ENCODE assay signal across 19 cellular contexts in genomic region chr22:46351131-46351735, GRCh38.
"Had no signal": no experiment of that assay in that cellular context is flagged by ENCODE, and none has a peak within 500 bp of the region (broad histone marks: within the 10 kb centered on the region; RNA-seq: fewer than 3 reads in every experiment).

No MANE protein-coding gene starts in this region.

- H3K4me3 Mint-ChIP-seq: natural killer cell; stimulated activated naive CD8-positive, alpha-beta T cell treated with anti-CD3 and anti-CD28 coated beads, Interleukin-15, Interleukin-2, amounts not matched to agents 100 ng/mL and 50 ng/mL, for 24 hours had no signal

- H3K27me3 ChIP-seq: adrenal gland, colonic mucosa, suprapubic skin, transverse colon, uterus had no signal

- ATAC-seq: activated naive CD4-positive, alpha-beta T cell treated with anti-CD3 and anti-CD28 coated beads, Interleukin-2, amount 50 U/mL, for 72 hours; natural killer cell had no signal

- H3K27me3 Mint-ChIP-seq: stimulated activated naive CD8-positive, alpha-beta T cell treated with anti-CD3 and anti-CD28 coated beads, Interleukin-15, Interleukin-2, amounts not matched to agents 100 ng/mL and 50 ng/mL, for 24 hours had no signal

- H3K9me3 ChIP-seq: adrenal gland, colonic mucosa, suprapubic skin, transverse colon, uterus had no signal

- H3K27ac Mint-ChIP-seq: natural killer cell; stimulated activated naive CD8-positive, alpha-beta T cell treated with anti-CD3 and anti-CD28 coated beads, Interleukin-15, Interleukin-2, amounts not matched to agents 100 ng/mL and 50 ng/mL, for 24 hours had no signal

- H3K9ac ChIP-seq: parathyroid adenoma had no signal

- H3K4me3 ChIP-seq: adrenal gland, colonic mucosa, suprapubic skin, transverse colon, uterus had no signal

- H3K27ac ChIP-seq: adrenal gland, colonic mucosa, parathyroid adenoma, suprapubic skin, transverse colon, uterus, WERI-Rb-1 had no signal

- H2AFZ ChIP-seq: parathyroid adenoma had no signal

- H3K4me1 ChIP-seq: colonic mucosa, parathyroid adenoma, transverse colon, uterus had no signal

- DNase-seq: activated CD4-positive, alpha-beta T cell treated with anti-CD3 and anti-CD28 coated beads for 1 hour; activated CD4-positive, alpha-beta T cell treated with anti-CD3 and anti-CD28 coated beads, Interleukin-2, amount 50 U/mL, for 4 hours; activated gamma-delta T cell; adrenal gland; caudate nucleus; colonic mucosa; erythroblast; foreskin melanocyte; natural killer cell; stimulated activated CD4-positive, alpha-beta T cell treated with anti-CD3 and anti-CD28 coated beads, Interleukin-12 subunit alpha, Interleukin-12 subunit beta, amount 100 ng/mL, for 4 hours; stimulated activated CD4-positive, alpha-beta T cell treated with anti-CD3 and anti-CD28 coated beads, Interleukin-1b, Interleukin-23, amount 100 ng/mL, for 48 hours; stimulated activated CD8-positive, alpha-beta memory T cell treated with anti-CD3 and anti-CD28 coated beads, Interleukin-4, amount 100 ng/mL, for 48 hours; transverse colon; uterus; WERI-Rb-1 had no signal

- H3K36me3 ChIP-seq: uterus had no signal

- H3K9me3 Mint-ChIP-seq: activated naive CD4-positive, alpha-beta T cell treated with anti-CD3 and anti-CD28 coated beads, Interleukin-2, amount 50 U/mL, for 72 hours; natural killer cell; stimulated activated naive CD8-positive, alpha-beta T cell treated with anti-CD3 and anti-CD28 coated beads, Interleukin-15, Interleukin-2, amounts not matched to agents 100 ng/mL and 50 ng/mL, for 24 hours had no signal
